In the genomic region with DNA sequence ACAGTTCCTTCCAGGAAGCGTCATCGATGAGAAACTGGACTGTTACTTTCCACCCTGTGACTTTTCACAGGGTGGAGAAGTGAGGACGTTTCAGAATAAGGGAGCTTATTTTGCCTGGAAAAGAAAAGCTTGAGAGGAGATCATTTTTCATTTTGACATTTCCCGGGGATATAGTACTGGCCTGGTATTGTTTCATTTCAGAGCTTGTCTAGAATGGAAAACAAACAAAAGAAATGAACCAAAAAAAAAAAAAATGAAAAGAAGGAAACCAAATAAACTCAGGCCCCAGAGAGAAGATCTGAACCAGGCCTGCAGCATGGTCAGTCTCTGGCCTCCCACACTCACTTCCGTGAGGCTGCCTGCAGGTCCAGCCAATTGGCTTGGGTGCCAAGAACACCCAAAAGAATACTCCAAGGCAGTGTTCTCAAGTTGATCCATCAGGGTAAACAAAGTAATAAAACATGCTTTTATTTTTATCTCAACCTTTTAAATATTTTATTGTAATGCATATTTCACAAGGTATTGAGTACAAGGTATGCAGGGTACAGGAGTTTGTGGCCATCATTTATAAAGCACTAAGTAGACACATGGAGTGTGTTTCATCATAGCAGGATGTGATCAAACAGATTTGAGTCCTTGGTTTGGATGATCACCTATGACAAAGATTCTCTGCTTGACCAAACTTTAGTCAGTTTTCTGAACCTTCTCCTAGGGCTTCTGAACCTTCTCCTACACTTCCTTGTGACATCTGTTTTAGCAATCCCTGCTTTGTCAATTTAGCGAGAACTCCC, we compare ENCODE assay signal across 23 cellular contexts.
"Had no signal": no experiment of that assay in that cellular context is flagged by ENCODE, and none has a peak within 500 bp of the region (broad histone marks: within the 10 kb centered on the region; RNA-seq: fewer than 3 reads in every experiment).

No MANE protein-coding gene starts in this region.

- H3K27ac Mint-ChIP-seq: activated CD4-positive, alpha-beta memory T cell treated with anti-CD3 and anti-CD28 coated beads, Interleukin-2, amount 10 ng/mL, durations not matched to agents 7 days and 5 days; activated naive CD4-positive, alpha-beta T cell treated with anti-CD3 and anti-CD28 coated beads for 36 hours; activated naive CD8-positive, alpha-beta T cell treated with anti-CD3 and anti-CD28 coated beads, Interleukin-2, amount 10 ng/mL, durations not matched to agents 7 days and 5 days; activated T-cell treated with anti-CD3 and anti-CD28 coated beads, Interleukin-2, amount 50 U/mL, for 72 hours; naive B cell had no signal

- H3K4me1 Mint-ChIP-seq: activated CD4-positive, alpha-beta memory T cell treated with anti-CD3 and anti-CD28 coated beads, Interleukin-2, amount 10 ng/mL, durations not matched to agents 7 days and 5 days; central memory CD8-positive, alpha-beta T cell; naive B cell had no signal

- H3K9me3 Mint-ChIP-seq: activated CD4-positive, alpha-beta memory T cell treated with anti-CD3 and anti-CD28 coated beads, Interleukin-2, amount 10 ng/mL, durations not matched to agents 7 days and 5 days; activated naive CD4-positive, alpha-beta T cell treated with anti-CD3 and anti-CD28 coated beads for 36 hours; activated naive CD8-positive, alpha-beta T cell treated with anti-CD3 and anti-CD28 coated beads, Interleukin-2, amount 10 ng/mL, durations not matched to agents 7 days and 5 days; activated T-cell treated with anti-CD3 and anti-CD28 coated beads, Interleukin-2, amount 50 U/mL, for 72 hours; central memory CD8-positive, alpha-beta T cell had no signal

- ATAC-seq: activated T-cell treated with anti-CD3 and anti-CD28 coated beads, Interleukin-2, amount 50 U/mL, for 72 hours; heart left ventricle; psoas muscle; right lobe of liver had no signal

- H3K9me3 ChIP-seq: breast epithelium, esophagus squamous epithelium, psoas muscle, right lobe of liver, thoracic aorta, upper lobe of left lung had no signal

- H3K27me3 ChIP-seq: breast epithelium, esophagus squamous epithelium, right lobe of liver, upper lobe of left lung had no signal

- H3K4me1 ChIP-seq: breast epithelium, psoas muscle, right lobe of liver, upper lobe of left lung had no signal

- H3K36me3 Mint-ChIP-seq: activated naive CD8-positive, alpha-beta T cell treated with anti-CD3 and anti-CD28 coated beads, Interleukin-2, amount 10 ng/mL, durations not matched to agents 7 days and 5 days; naive B cell had no signal

- DNase-seq: activated CD4-positive, alpha-beta memory T cell treated with anti-CD3 and anti-CD28 coated beads, Interleukin-2, amount 10 ng/mL, durations not matched to agents 7 days and 5 days; activated CD4-positive, alpha-beta T cell treated with anti-CD3 and anti-CD28 coated beads for 4 hours; activated CD4-positive, CD25-positive, alpha-beta regulatory T cell; activated effector memory CD4-positive, alpha-beta T cell treated with Interleukin-2 at 50 U/mL for 16 hours; activated naive CD4-positive, alpha-beta T cell treated with anti-CD3 and anti-CD28 coated beads for 36 hours; activated naive CD8-positive, alpha-beta T cell treated with anti-CD3 and anti-CD28 coated beads, Interleukin-2, amount 10 ng/mL, durations not matched to agents 7 days and 5 days; activated T-cell treated with anti-CD3 and anti-CD28 coated beads, Interleukin-2, amount 50 U/mL, for 72 hours; amniotic stem cell; effector memory CD4-positive, alpha-beta T cell; esophagus squamous epithelium; heart left ventricle; mesenchymal stem cell; naive B cell; psoas muscle; right lobe of liver; stimulated activated CD4-positive, alpha-beta T cell treated with anti-CD3 and anti-CD28 coated beads, Interleukin-4, amount 100 ng/mL, for 1 hour; stimulated activated naive CD4-positive, alpha-beta T cell; T1000; upper lobe of left lung had no signal

- H3K4me3 ChIP-seq: breast epithelium, esophagus squamous epithelium, heart left ventricle, psoas muscle, right lobe of liver, smooth muscle cell, thoracic aorta, upper lobe of left lung had no signal

- H3K4me3 Mint-ChIP-seq: activated CD4-positive, alpha-beta memory T cell treated with anti-CD3 and anti-CD28 coated beads, Interleukin-2, amount 10 ng/mL, durations not matched to agents 7 days and 5 days; activated naive CD4-positive, alpha-beta T cell treated with anti-CD3 and anti-CD28 coated beads for 36 hours; activated naive CD8-positive, alpha-beta T cell treated with anti-CD3 and anti-CD28 coated beads, Interleukin-2, amount 10 ng/mL, durations not matched to agents 7 days and 5 days; activated T-cell treated with anti-CD3 and anti-CD28 coated beads, Interleukin-2, amount 50 U/mL, for 72 hours; central memory CD8-positive, alpha-beta T cell; naive B cell had no signal

- H3K4me2 ChIP-seq: smooth muscle cell had no signal

- H3K36me3 ChIP-seq: breast epithelium, esophagus squamous epithelium, heart left ventricle, right lobe of liver, thoracic aorta, upper lobe of left lung had no signal

- H3K27ac ChIP-seq: breast epithelium, esophagus squamous epithelium, heart left ventricle, psoas muscle, right lobe of liver, thoracic aorta, upper lobe of left lung had no signal
